ENCODE assay signal across 22 cellular contexts in genomic region chr1:3790501-3790923, GRCh38. TPM values are rescaled to one million over a fixed set of nuclear protein-coding genes. Genes with fewer than 3 reads are reported as not detected.
"Had no signal": no experiment of that assay in that cellular context is flagged by ENCODE, and none has a peak within 500 bp of the region (broad histone marks: within the 10 kb centered on the region; RNA-seq: fewer than 3 reads in every experiment).

No MANE protein-coding gene starts in this region.

- ATAC-seq: activated CD8-positive, alpha-beta T cell treated with anti-CD3 and anti-CD28 coated beads for 36 hours; activated T-cell treated with anti-CD3 and anti-CD28 coated beads, Interleukin-2, amount 50 U/mL, for 4 hours had no signal

- H3K9ac ChIP-seq: parathyroid adenoma had no signal

- H3K27me3 ChIP-seq: dorsolateral prefrontal cortex had no signal

- H3K27ac ChIP-seq: dorsolateral prefrontal cortex, parathyroid adenoma had no signal

- H3K4me3 ChIP-seq: dorsolateral prefrontal cortex, lung had no signal

- H2AFZ ChIP-seq: parathyroid adenoma had no signal

- DNase-seq: activated CD4-positive, alpha-beta T cell treated with anti-CD3 and anti-CD28 coated beads for 4 hours; activated CD8-positive, alpha-beta T cell treated with anti-CD3 and anti-CD28 coated beads for 36 hours; activated effector memory CD4-positive, alpha-beta T cell treated with Interleukin-2 at 50 U/mL for 16 hours; activated naive CD4-positive, alpha-beta T cell treated with anti-CD3 and anti-CD28 coated beads, Interleukin-2, amount 50 U/mL, for 16 hours; activated T-cell treated with anti-CD3 and anti-CD28 coated beads, Interleukin-2, amount 50 U/mL, for 4 hours; dorsolateral prefrontal cortex; endodermal cell; erythroblast; hypothalamus; midbrain; stimulated activated CD4-positive, alpha-beta T cell treated with anti-CD3 and anti-CD28 coated beads, Interleukin-4, amount 100 ng/mL, for 1 hour; stimulated activated naive CD4-positive, alpha-beta T cell treated with Interleukin-2 at 50 U/mL for 16 hours; substantia nigra; T-helper 2 cell; trophoblast cell had no signal

RNA-seq across cellular contexts. Expression of gene SMIM1, which starts 18.0 kb away (rescaled TPM):
- total RNA-seq: bronchial epithelial cell, myocyte had no signal

RNA-seq across cellular contexts. Expression of gene CCDC27, which starts 38.3 kb away (rescaled TPM):
- total RNA-seq: activated CD8-positive, alpha-beta T cell treated with anti-CD3 and anti-CD28 coated beads for 36 hours; activated T-cell treated with anti-CD3 and anti-CD28 coated beads, Interleukin-2, amount 50 U/mL, for 4 hours; astrocyte; bronchial epithelial cell; endodermal cell; lung; myocyte; renal cortical epithelial cell had no signal
- polyA plus RNA-seq: adipose tissue, lung had no signal
